1 cellular context compared by ENCODE assay signal in genomic region chr1:121200985-121201612, GRCh38. TPM values are rescaled to one million over a fixed set of nuclear protein-coding genes. Genes with fewer than 3 reads are reported as not detected.
"Had no signal": no experiment of that assay in that cellular context is flagged by ENCODE, and none has a peak within 500 bp of the region (broad histone marks: within the 10 kb centered on the region; RNA-seq: fewer than 3 reads in every experiment).

No MANE protein-coding gene starts in this region.

RNA-seq across cellular contexts. Expression of gene FAM72B, which starts 17.0 kb away (rescaled TPM):
- total RNA-seq: bronchial epithelial cell had no signal
